8 cellular contexts compared by ENCODE assay signal in genomic region chr3:192812736-192813383, GRCh38.
DNase-seq lines count a peak whose midpoint lies in the region; ATAC-seq and TF ChIP-seq lines count a peak whose summit lies in the region.

No MANE protein-coding gene starts in this region.

- TF ChIP-seq CTCF in AG09309 (IDR thresholded peaks at IDR 0.05; ENCODE audit: control insufficient read depth, insufficient read depth, low read depth, low read length, missing control alignments) (peak; percentile 69), colonic mucosa (IDR thresholded peaks at IDR 0.05) (peak; percentile 47), omental fat pad (IDR thresholded peaks at IDR 0.05) (no peak)

- no peak overlapping the region for H2AFZ ChIP-seq in GM23248

- intact Hi-C loops in colonic mucosa (cut with DNase I), result no loop called here

- WGBS in GM23248 (ENCODE audit: low coverage in 1 of 2, low lambda C conversion rate in 2 of 2, missing lambda C conversion rate in 2 of 2), 2 experiments, result 20 to 23% methylated on average over 4 of the region's 4 CpGs

- H3K79me2 ChIP-seq in GM23248 (ENCODE audit: insufficient read depth), result peaks cover 91% of the 10 kb centered on the region

- no peaks in the 10 kb centered on the region for H3K27me3 ChIP-seq in GM23248 (replicated peaks; ENCODE audit: insufficient read depth)
- no peaks in the 10 kb centered on the region for H3K27me3 ChIP-seq in colonic mucosa

- H4K20me1 ChIP-seq in GM23248 (ENCODE audit: insufficient read depth), result no peaks in the 10 kb centered on the region

- no peak for ATAC-seq in activated CD4-positive, CD25-positive, alpha-beta regulatory T cell treated with anti-CD3 and anti-CD28 coated beads, Interleukin-2, amount 50 U/mL, for 24 hours
- ATAC-seq in omental fat pad (ENCODE audit: low FRiP score) (no peak), GM18519 (IDR thresholded peaks at IDR 0.05; ENCODE audit: low FRiP score, unreplicated experiment) (no peak)

- H3K4me2 ChIP-seq in GM23248 (ENCODE audit: unreplicated experiment), result no peak overlapping the region

- H3K4me3 ChIP-seq in AG09309 (ENCODE audit: control insufficient read depth, low read depth, low read length) (no peak overlapping the region), GM23248 (no peak overlapping the region), colonic mucosa (no peak overlapping the region)

- in situ Hi-C loops in GM23248 (cut with MboI), result loop anchor here (25.0 kb wide), 2 partner anchors 649 to 749 kb away; partner anchors contain the start of gene ATP13A4

- peaks cover 13% of the 10 kb centered on the region; the same call in 1 of the 2 replicates for H3F3A ChIP-seq in GM23248 (ENCODE audit: insufficient read depth)

- H3K9ac ChIP-seq in GM23248 (no peak overlapping the region), colonic mucosa (ENCODE audit: low read depth in 2 of 2, low read length in 2 of 2) (no peak overlapping the region)

- H3K36me3 ChIP-seq in GM23248 (ENCODE audit: low read depth) (no peaks in the 10 kb centered on the region), colonic mucosa (no peaks in the 10 kb centered on the region)

- no peaks in the 10 kb centered on the region for H3K9me2 ChIP-seq in GM23248 (ENCODE audit: insufficient read depth)

- H3K27ac ChIP-seq in GM23248 (no peak overlapping the region), colonic mucosa (no peak overlapping the region)

- H3K9me3 ChIP-seq in GM23248 (ENCODE audit: low read depth) (no peaks in the 10 kb centered on the region), colonic mucosa (no peaks in the 10 kb centered on the region)

- H3K4me1 ChIP-seq in GM23248 (ENCODE audit: insufficient read depth), result peaks cover 16% of the 10 kb centered on the region
- H3K4me1 ChIP-seq in colonic mucosa, result no peaks in the 10 kb centered on the region

- DNase-seq in AG09309 (ENCODE audit: low read depth), result peak; percentile 43
- peak; percentile 75 for DNase-seq in GM23248
- DNase-seq in NCI-H748 treated with DMSO at 0.1 percent for 48 hours (lab: John Stamatoyannopoulos, UW), result peak; percentile 14
- peak; percentile 44 for DNase-seq in colonic mucosa
- DNase-seq in myocyte (ENCODE audit: low read depth), result peak; percentile 67
- no peak for DNase-seq in omental fat pad (ENCODE audit: low spot score)

Comparison
In these comparisons a context has a peak if more than half of its experiments do, and no peak if none do; other contexts are left out.
1. CTCF ChIP-seq: peak in AG09309 (single experiment) and colonic mucosa (single experiment); none in omental fat pad (0 of 3).